Comparison of ENCODE assay signal across 1 cellular context in genomic region chr7:98211676-98212531, GRCh38.
TF ChIP-seq lines count a peak whose summit lies in the region.

No MANE protein-coding gene starts in this region.

TF ChIP-seq in HepG2, 621 proteins besides CTCF, POLR2A, EP300 and RAD21 (continued from another document and continues in another):
- TF ChIP-seq ZNF784 (CRISPR knock-in tag; IDR thresholded peaks at IDR 0.05; ENCODE audit: borderline replicate concordance) (no peak), ZNF205 (CRISPR knock-in tag; IDR thresholded peaks at IDR 0.05) (no peak), TAF15 (IDR thresholded peaks at IDR 0.05; ENCODE audit: low read depth, low read length, poor library complexity, severe bottlenecking) (no peak), POLR2AphosphoS5 (IDR thresholded peaks at IDR 0.05; ENCODE audit: low read depth, low read length) (no peak; the same call in 1 of the 2 replicates), ZNF337 (CRISPR knock-in tag; IDR thresholded peaks at IDR 0.05; ENCODE audit: borderline replicate concordance, low read depth) (no peak), ZNF644 (CRISPR knock-in tag; IDR thresholded peaks at IDR 0.05; ENCODE audit: low read depth) (no peak), ESRRA (CRISPR knock-in tag; IDR thresholded peaks at IDR 0.05; ENCODE audit: low read depth) (peak; percentile 89), ATF6 (CRISPR knock-in tag; conservative IDR thresholded peaks at IDR 0.05) (no peak), TCF12 (IDR thresholded peaks at IDR 0.05) (no peak), TCF12 (CRISPR knock-in tag; IDR thresholded peaks at IDR 0.05) (peak; percentile 38; the same call in 1 of the 2 replicates), MXD1 (CRISPR knock-in tag; IDR thresholded peaks at IDR 0.05) (peak; percentile 71; the same call in 1 of the 2 replicates), ZNF430 (CRISPR knock-in tag; IDR thresholded peaks at IDR 0.05) (0 out of 2 replicates have a peak, but pooled peaks have one; percentile 21), ARNT2 (CRISPR knock-in tag; IDR thresholded peaks at IDR 0.05; ENCODE audit: low read depth) (0 out of 2 replicates have a peak, but pooled peaks have one; percentile 61), THRA (CRISPR knock-in tag; IDR thresholded peaks at IDR 0.05; ENCODE audit: borderline replicate concordance) (peak; percentile 96), ZNF124 (CRISPR knock-in tag; IDR thresholded peaks at IDR 0.05) (no peak), ZNF451 (CRISPR knock-in tag; IDR thresholded peaks at IDR 0.05) (no peak), KMT2B (CRISPR knock-in tag; IDR thresholded peaks at IDR 0.05) (no peak), PRDM15 (CRISPR knock-in tag; IDR thresholded peaks at IDR 0.05) (no peak), TOE1 (CRISPR knock-in tag; IDR thresholded peaks at IDR 0.05) (no peak), HOXA5 (CRISPR knock-in tag; IDR thresholded peaks at IDR 0.05) (no peak), DRAP1 (CRISPR knock-in tag; IDR thresholded peaks at IDR 0.05) (no peak), REPIN1 (CRISPR knock-in tag; IDR thresholded peaks at IDR 0.05; ENCODE audit: borderline replicate concordance, low read depth) (peak; percentile 82), THAP11 (CRISPR knock-in tag; IDR thresholded peaks at IDR 0.05) (peak; percentile 14; the same call in 1 of the 2 replicates), GRHL1 (CRISPR knock-in tag; conservative IDR thresholded peaks at IDR 0.05) (no peak), ZNF280D (CRISPR knock-in tag; IDR thresholded peaks at IDR 0.05) (peak; percentile 81; the same call in 1 of the 2 replicates), RXRA (CRISPR knock-in tag; IDR thresholded peaks at IDR 0.05) (peak; percentile 98), RERE (CRISPR knock-in tag; IDR thresholded peaks at IDR 0.05; ENCODE audit: low read depth) (no peak; the same call in 1 of the 2 replicates), POLR2AphosphoS2 (IDR thresholded peaks at IDR 0.05; ENCODE audit: low read depth, low read length) (no peak), ZNF343 (CRISPR knock-in tag; IDR thresholded peaks at IDR 0.05) (no peak), MTF2 (CRISPR knock-in tag; IDR thresholded peaks at IDR 0.05; ENCODE audit: borderline replicate concordance) (no peak), MIER2 (CRISPR knock-in tag; IDR thresholded peaks at IDR 0.05) (no peak), ZNF709 (CRISPR knock-in tag; IDR thresholded peaks at IDR 0.05) (no peak), HNRNPK (IDR thresholded peaks at IDR 0.05; ENCODE audit: low read depth, low read length, poor library complexity, severe bottlenecking) (peak; percentile 7), PRDM4 (CRISPR knock-in tag; IDR thresholded peaks at IDR 0.05; ENCODE audit: borderline replicate concordance) (no peak), BRD4 (CRISPR knock-in tag; IDR thresholded peaks at IDR 0.05) (peak; percentile 39; the same call in 1 of the 2 replicates)
